ENCODE assay signal across 9 cellular contexts in the genomic region with DNA sequence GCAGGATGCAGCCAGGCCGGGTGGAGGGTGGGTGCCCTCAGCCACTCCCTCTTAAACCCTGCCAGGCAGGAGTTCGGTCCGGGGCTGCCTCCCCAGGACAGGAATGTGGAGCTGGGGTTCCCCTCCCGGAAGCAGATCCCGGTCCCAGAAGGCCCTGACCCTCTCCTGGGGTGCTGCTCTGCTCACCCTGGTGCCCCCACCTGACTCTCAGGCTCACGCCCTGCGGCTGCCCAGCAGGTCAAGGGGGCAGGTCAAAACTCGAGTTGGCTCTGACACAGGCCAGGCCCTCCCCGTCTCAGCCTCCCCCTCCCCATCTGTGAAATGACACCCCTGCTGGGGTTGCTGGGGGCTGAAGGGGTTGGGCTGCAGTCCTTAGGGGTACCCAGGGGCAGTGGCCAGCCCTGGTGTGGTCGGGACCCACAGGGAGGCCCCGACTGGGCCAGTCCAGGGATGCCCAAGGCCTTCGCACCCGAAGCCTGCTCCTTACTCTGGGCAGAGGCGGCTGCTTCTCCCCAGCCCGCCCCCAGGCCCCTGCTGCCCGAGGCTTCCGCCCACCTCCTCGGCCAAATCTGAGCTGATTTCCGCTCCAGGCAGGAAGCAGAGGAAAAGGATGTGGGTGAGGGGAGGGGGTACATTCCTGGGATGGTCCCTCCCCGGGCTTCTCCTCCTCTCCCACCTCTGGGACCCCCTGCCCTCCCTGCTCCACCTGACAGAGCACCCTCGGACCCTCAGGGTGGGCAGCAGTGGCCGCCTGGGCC. TPM values are rescaled to one million over a fixed set of nuclear protein-coding genes. Genes with fewer than 3 reads are reported as not detected.
DNase-seq lines count a peak whose midpoint lies in the region; ATAC-seq and TF ChIP-seq lines count a peak whose summit lies in the region.
"Had no signal": no experiment of that assay in that cellular context is flagged by ENCODE, and none has a peak within 500 bp of the region (broad histone marks: within the 10 kb centered on the region; RNA-seq: fewer than 3 reads in every experiment).

No MANE protein-coding gene starts in this region.

- no peaks in the 10 kb centered on the region for H3K79me2 ChIP-seq in Karpas-422 (ENCODE audit: low read length)

- POLR2A ChIA-PET in A673 (lab: Charles Lee; ENCODE audit: low non-redundant PET) = no interaction called here

- H3K9me2 ChIP-seq in Karpas-422 (replicated peaks; ENCODE audit: insufficient read depth, low read length) = no peaks in the 10 kb centered on the region

- H2AFZ ChIP-seq in Karpas-422 (ENCODE audit: low read length) = peak overlapping the region; percentile 36; the same call in 1 of the 2 replicates

- intact Hi-C loops in A673 (cut with micrococcal nuclease; ENCODE audit: unreplicated experiment) = no loop called here

- TF ChIP-seq CTCF in A673 (conservative IDR thresholded peaks at IDR 0.05; ENCODE audit: low read depth, low read length) = no peak
- TF ChIP-seq CTCF in foreskin fibroblast (IDR thresholded peaks at IDR 0.05; ENCODE audit: low read depth, low read length) = no peak

- H3K4me1 ChIP-seq in A673 (ENCODE audit: insufficient read depth, low read length, poor library complexity, severe bottlenecking) (peaks cover 41% of the 10 kb centered on the region), Karpas-422 (ENCODE audit: low read length) (peaks cover 17% of the 10 kb centered on the region), duodenal mucosa (ENCODE audit: control insufficient read depth in 1 of 2, insufficient read depth in 2 of 2, low read length in 2 of 2) (peaks cover 53 to 59% of the 10 kb centered on the region in 2 donors), muscle layer of duodenum (ENCODE audit: control insufficient read depth in 1 of 2, insufficient read depth in 2 of 2, low read length in 2 of 2) (peaks cover 0 to 40% of the 10 kb centered on the region in 2 donors)

- H4K20me1 ChIP-seq in Karpas-422 (ENCODE audit: insufficient read depth, low read depth, low read length) = no peaks in the 10 kb centered on the region

- H3K27me3 ChIP-seq in A673 (replicated peaks; ENCODE audit: insufficient read depth, low read depth, low read length, poor library complexity) (no peaks in the 10 kb centered on the region), Karpas-422 (ENCODE audit: low read length) (no peaks in the 10 kb centered on the region), duodenal mucosa (ENCODE audit: control insufficient read depth in 1 of 2, insufficient read depth in 2 of 2, low read length in 2 of 2) (no peaks in the 10 kb centered on the region), muscle layer of duodenum (ENCODE audit: low read depth, low read length) (peaks cover 5% of the 10 kb centered on the region)

- DNase-seq in A673 (ENCODE audit: low spot score) = no peak
- no peak for DNase-seq in Karpas-422
- DNase-seq in foreskin fibroblast = no peak
- no peak for DNase-seq in CD1c-positive myeloid dendritic cell (ENCODE audit: extremely low spot score)
- no peak for DNase-seq in DMS79 treated with DMSO at 0.1 percent for 48 hours (lab: John Stamatoyannopoulos, UW)
- DNase-seq: OCI-M1 had no signal

- H3K36me3 ChIP-seq in A673 (ENCODE audit: insufficient read depth, low read length, poor library complexity, severe bottlenecking) = no peaks in the 10 kb centered on the region
- H3K36me3 ChIP-seq in Karpas-422 (ENCODE audit: insufficient read depth, low read length) = no peaks in the 10 kb centered on the region
- no peaks in the 10 kb centered on the region for H3K36me3 ChIP-seq in duodenal mucosa (ENCODE audit: control insufficient read depth in 1 of 2, insufficient read depth in 2 of 2, low read length in 2 of 2)
- H3K36me3 ChIP-seq in muscle layer of duodenum (ENCODE audit: control insufficient read depth in 1 of 2, insufficient read depth in 2 of 2, low read length in 2 of 2) = no peaks in the 10 kb centered on the region

- BruUV-seq in A673 (replicated peaks; lab: Mats Ljungman, UMichigan) = no TSS peak

- H3K27ac ChIP-seq in A673 (ENCODE audit: low read depth, low read length, poor library complexity, severe bottlenecking) (peak overlapping the region; percentile 53), Karpas-422 (ENCODE audit: low read length) (no peak overlapping the region), duodenal mucosa (ENCODE audit: low read depth, low read length) (peak overlapping the region; percentile 85), muscle layer of duodenum (ENCODE audit: low read length) (peak overlapping the region; percentile 23)

- H3K9ac ChIP-seq in Karpas-422 (ENCODE audit: low read length) = no peak overlapping the region
- peak overlapping the region; percentile 59 to 72 for H3K9ac ChIP-seq in duodenal mucosa (ENCODE audit: low read depth in 1 of 2, low read length in 2 of 2)

- H3K9me3 ChIP-seq in A673 (ENCODE audit: low read depth, low read length, poor library complexity, severe bottlenecking) = no peaks in the 10 kb centered on the region
- no peaks in the 10 kb centered on the region for H3K9me3 ChIP-seq in Karpas-422 (ENCODE audit: low read length)
- no peaks in the 10 kb centered on the region for H3K9me3 ChIP-seq in duodenal mucosa (ENCODE audit: control insufficient read depth in 1 of 2, low read length in 2 of 2)
- no peaks in the 10 kb centered on the region for H3K9me3 ChIP-seq in muscle layer of duodenum (ENCODE audit: control insufficient read depth in 1 of 2, low read length in 2 of 2)

- ATAC-seq in GM19035 (IDR thresholded peaks at IDR 0.05; ENCODE audit: unreplicated experiment) = no peak

- CTCF ChIA-PET in A673 (lab: Charles Lee) = no interaction called here

- H3K4me2 ChIP-seq in Karpas-422 (ENCODE audit: low read depth, low read length, poor library complexity, severe bottlenecking) = no peak overlapping the region

- no peak overlapping the region for H3K4me3 ChIP-seq in A673 (ENCODE audit: low read depth, low read length, poor library complexity, severe bottlenecking)
- no peak overlapping the region for H3K4me3 ChIP-seq in Karpas-422 (ENCODE audit: low read length)
- peak overlapping the region; percentile 66 to 68 for H3K4me3 ChIP-seq in duodenal mucosa (ENCODE audit: low read depth in 1 of 2, low read length in 2 of 2)
- H3K4me3 ChIP-seq in muscle layer of duodenum (ENCODE audit: low read depth in 1 of 2, low read length in 2 of 2) = peak overlapping the region in 1 of 2 donors; percentile 28
- no peak overlapping the region for H3K4me3 ChIP-seq in foreskin fibroblast (ENCODE audit: low read depth in 1 of 2, low read length in 2 of 2)

RNA-seq across cellular contexts. Expression of gene NRARP, which starts 3.9 kb away (rescaled TPM):
- 7.4 and 8.9 TPM in 2 replicates for total RNA-seq in A673 (2021)
- total RNA-seq in Karpas-422 (2014; rRNA removed; shearing (Covaris generic); ENCODE audit: low replicate concordance) = 1.4 and 1.8 TPM in 2 replicates

RNA-seq across cellular contexts. Expression of gene TOR4A, which starts 28.4 kb away (rescaled TPM):
- 0.82 and 1.4 TPM in 2 replicates for total RNA-seq in A673 (2021)
- total RNA-seq in Karpas-422 (2014; rRNA removed; shearing (Covaris generic); ENCODE audit: low replicate concordance) = 8.8 and 19.2 TPM in 2 replicates

RNA-seq across cellular contexts. Expression of gene NELFB, which starts 50.8 kb away (rescaled TPM):
- 72.6 and 78.1 TPM in 2 replicates for total RNA-seq in A673 (2021)
- 17.8 and 42.7 TPM in 2 replicates for total RNA-seq in Karpas-422 (2014; rRNA removed; shearing (Covaris generic); ENCODE audit: low replicate concordance)

RNA-seq across cellular contexts. Expression of gene STPG3, which starts 54.9 kb away (rescaled TPM):
- total RNA-seq in A673 (2021) = 0.35 TPM in 1 of 2 replicates, not detected in the other
- 0.61 and 0.86 TPM in 2 replicates for total RNA-seq in Karpas-422 (2014; rRNA removed; shearing (Covaris generic); ENCODE audit: low replicate concordance)

Comparison
In these comparisons a context has a peak if more than half of its experiments do, and no peak if none do; other contexts are left out.
1. H3K4me3 ChIP-seq: peak in duodenal mucosa (2 of 2); none in A673 (single experiment), Karpas-422 (single experiment) and foreskin fibroblast (0 of 2).